ENCODE assay signal across 10 cellular contexts in the genomic region with DNA sequence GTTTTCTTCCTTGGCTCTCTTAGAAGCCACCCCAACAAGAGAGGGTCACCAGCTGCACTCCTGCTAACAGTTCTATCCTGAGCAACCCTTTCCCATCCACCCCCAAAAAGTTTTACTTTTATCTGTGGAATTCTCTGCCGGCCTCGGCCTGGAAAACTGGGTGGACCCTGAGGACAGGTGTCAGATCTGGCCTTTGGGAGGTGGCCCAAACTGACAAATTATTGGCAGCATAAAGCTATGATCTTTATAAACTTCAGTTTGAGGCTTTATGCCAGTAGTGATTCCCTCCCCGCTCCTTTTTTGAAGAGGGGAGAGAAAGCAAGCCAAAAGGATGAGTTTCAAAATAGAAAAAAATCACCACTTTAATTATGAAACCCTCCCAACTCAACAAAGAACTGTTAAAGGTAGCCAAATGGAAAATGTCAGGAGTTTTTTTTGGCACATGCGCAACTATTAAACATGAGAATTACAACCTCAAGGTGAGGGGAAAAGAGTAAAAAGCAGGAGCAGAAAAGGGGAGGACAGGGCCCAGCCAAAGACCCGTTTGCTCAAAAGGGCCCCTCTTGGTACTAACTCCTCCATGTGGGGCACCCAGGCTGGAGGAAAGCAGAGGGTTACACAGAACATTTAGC. TPM values are rescaled to one million over a fixed set of nuclear protein-coding genes. Genes with fewer than 3 reads are reported as not detected.
DNase-seq lines count a peak whose midpoint lies in the region; ATAC-seq, FAIRE-seq and TF ChIP-seq lines count a peak whose summit lies in the region.
"Had no signal": no experiment of that assay in that cellular context is flagged by ENCODE, and none has a peak within 500 bp of the region (broad histone marks: within the 10 kb centered on the region; RNA-seq: fewer than 3 reads in every experiment).

No MANE protein-coding gene starts in this region.

- H3K4me1 ChIP-seq in right lobe of liver = peaks cover 0 to 51% (median 19%) of the 10 kb centered on the region in 4 donors
- H3K4me1 ChIP-seq in HepG2 (ENCODE audit: insufficient read depth, low read length) = peaks cover 63% of the 10 kb centered on the region
- peaks cover 5 to 28% of the 10 kb centered on the region in 2 donors for H3K4me1 ChIP-seq in aorta (ENCODE audit: control insufficient read depth in 1 of 2, insufficient read depth in 2 of 2, low read length in 2 of 2)
- H3K4me1 ChIP-seq: SJCRH30 had no signal

- H3K9ac ChIP-seq in HepG2 (ENCODE audit: insufficient read depth, low read depth, low read length) = no peak overlapping the region

- TF ChIP-seq EP300 in HepG2 (IDR thresholded peaks at IDR 0.05; ENCODE audit: low read depth in 2 of 2, low read length in 2 of 2) (no peak), HepG2 (CRISPR knock-in tag; IDR thresholded peaks at IDR 0.05; ENCODE audit: borderline replicate concordance) (no peak)

- peak overlapping the region; percentile 32 for H3K4me3 Mint-ChIP-seq in activated CD8-positive, alpha-beta T cell treated with anti-CD3 and anti-CD28 coated beads, Interleukin-2, amount 10 ng/mL, durations not matched to agents 7 days and 5 days
- H3K4me3 Mint-ChIP-seq in mesothelial cell of epicardium = no peak overlapping the region

- CTCF ChIA-PET in HepG2 (lab: Yijun Ruan, JAX; ENCODE audit: low intra/inter-chr PET ratio, low total read pairs) = no interaction called here
- CTCF ChIA-PET in activated CD8-positive, alpha-beta T cell treated with anti-CD3 and anti-CD28 coated beads, Interleukin-2, amount 10 ng/mL, durations not matched to agents 7 days and 5 days (lab: Charles Lee) = interaction anchor here (0.8 to 1.4 kb wide), 4 partner anchors 12 to 326 kb away, joined by 3 read pairs; no protein-coding TSS in a partner anchor

- H3K27me3 ChIP-seq in right lobe of liver = no peaks in the 10 kb centered on the region
- H3K27me3 ChIP-seq in HepG2 (ENCODE audit: control insufficient read depth in 1 of 2, insufficient read depth in 2 of 2, low read length in 2 of 2) = no peaks in the 10 kb centered on the region
- no peaks in the 10 kb centered on the region for H3K27me3 ChIP-seq in aorta (ENCODE audit: control insufficient read depth in 1 of 2, insufficient read depth in 2 of 2, low read length in 1 of 2)
- H3K27me3 ChIP-seq: SJCRH30 had no signal

- H3K9me3 ChIP-seq in right lobe of liver (no peaks in the 10 kb centered on the region), HepG2 (ENCODE audit: low read length) (no peaks in the 10 kb centered on the region), aorta (ENCODE audit: control insufficient read depth, low read length) (no peaks in the 10 kb centered on the region)
- H3K9me3 ChIP-seq: SJCRH30 had no signal

- no peak for TF ChIP-seq RAD21 in HepG2 (CRISPR knock-in tag; IDR thresholded peaks at IDR 0.05)

- H3K27ac ChIP-seq in right lobe of liver (peak overlapping the region in 1 of 3 donors; percentile 7), HepG2 (ENCODE audit: extremely low read length, insufficient read depth, low read length) (no peak overlapping the region), aorta (ENCODE audit: low read depth in 1 of 2, low read length in 2 of 2) (peak overlapping the region; percentile 30 to 39)
- H3K27ac ChIP-seq: SJCRH30 had no signal

- in situ Hi-C loops in HepG2 (cut with HindIII; ENCODE audit: extremely low pct_ligation_motif_present, low pct_unique_long_range_greater_than_20kb) = no loop called here

- POLR2A ChIA-PET in HepG2 (lab: Yijun Ruan, JAX) = no interaction called here
- POLR2A ChIA-PET in activated CD8-positive, alpha-beta T cell treated with anti-CD3 and anti-CD28 coated beads, Interleukin-2, amount 10 ng/mL, durations not matched to agents 7 days and 5 days (lab: Charles Lee) = no interaction called here

- peaks cover 12% of the 10 kb centered on the region for H4K20me1 ChIP-seq in HepG2 (ENCODE audit: insufficient read depth, low read length)

- intact Hi-C loops in right lobe of liver (cut with DNase I) = no loop called here
- intact Hi-C loops in HepG2 (cut with micrococcal nuclease; ENCODE audit: unreplicated experiment) = no loop called here
- intact Hi-C loops in aorta (cut with DNase I) = no loop called here

- peaks cover 5% of the 10 kb centered on the region for H3K36me3 Mint-ChIP-seq in activated CD8-positive, alpha-beta T cell treated with anti-CD3 and anti-CD28 coated beads, Interleukin-2, amount 10 ng/mL, durations not matched to agents 7 days and 5 days (ENCODE audit: low read depth)
- H3K36me3 Mint-ChIP-seq in mesothelial cell of epicardium = no peaks in the 10 kb centered on the region

- no peaks in the 10 kb centered on the region for H3K9me3 Mint-ChIP-seq in activated CD8-positive, alpha-beta T cell treated with anti-CD3 and anti-CD28 coated beads, Interleukin-2, amount 10 ng/mL, durations not matched to agents 7 days and 5 days (ENCODE audit: insufficient read depth)
- no peaks in the 10 kb centered on the region for H3K9me3 Mint-ChIP-seq in mesothelial cell of epicardium

- no peak overlapping the region for H2AFZ ChIP-seq in HepG2 (ENCODE audit: low read length)

- H3K27ac Mint-ChIP-seq in activated CD8-positive, alpha-beta T cell treated with anti-CD3 and anti-CD28 coated beads, Interleukin-2, amount 10 ng/mL, durations not matched to agents 7 days and 5 days = peak overlapping the region; percentile 71
- H3K27ac Mint-ChIP-seq in mesothelial cell of epicardium = peak overlapping the region; percentile 44

- FAIRE-seq in HepG2 (lab: Jason Lieb, UNC) = no peak

- no peaks in the 10 kb centered on the region for H3K27me3 Mint-ChIP-seq in activated CD8-positive, alpha-beta T cell treated with anti-CD3 and anti-CD28 coated beads, Interleukin-2, amount 10 ng/mL, durations not matched to agents 7 days and 5 days (ENCODE audit: low read depth)
- H3K27me3 Mint-ChIP-seq in mesothelial cell of epicardium (ENCODE audit: low read depth) = no peaks in the 10 kb centered on the region

- H3K4me3 ChIP-seq in right lobe of liver (no peak overlapping the region), HepG2 (replicated peaks in 1 of 3; ENCODE audit: insufficient read depth in 1 of 3, low read depth in 2 of 3, low read length in 3 of 3) (no peak overlapping the region), aorta (ENCODE audit: low read length in 2 of 2) (no peak overlapping the region)
- H3K4me3 ChIP-seq: SJCRH30 had no signal

- H3K4me1 Mint-ChIP-seq in activated CD8-positive, alpha-beta T cell treated with anti-CD3 and anti-CD28 coated beads, Interleukin-2, amount 10 ng/mL, durations not matched to agents 7 days and 5 days (ENCODE audit: low read depth) = peaks cover 54% of the 10 kb centered on the region
- peaks cover 31% of the 10 kb centered on the region for H3K4me1 Mint-ChIP-seq in mesothelial cell of epicardium

- peaks cover 87% of the 10 kb centered on the region for H3K79me2 ChIP-seq in HepG2 (ENCODE audit: insufficient read depth, low read length)

- TF ChIP-seq CTCF in right lobe of liver (IDR thresholded peaks at IDR 0.05) (no peak), HepG2 (CRISPR knock-in tag; IDR thresholded peaks at IDR 0.05) (no peak), mesothelial cell of epicardium (IDR thresholded peaks at IDR 0.05; ENCODE audit: unreplicated experiment) (no peak)

- TF ChIP-seq POLR2A in right lobe of liver (IDR thresholded peaks at IDR 0.05) (no peak), HepG2 (IDR thresholded peaks at IDR 0.05; ENCODE audit: insufficient read depth in 1 of 2, low read depth in 2 of 2, low read length in 2 of 2) (no peak)

- no peak overlapping the region for H3K4me2 ChIP-seq in HepG2 (ENCODE audit: low read depth, low read length)

- BruUV-seq in HepG2 (replicated peaks; lab: Mats Ljungman, UMichigan) = no TSS peak

- 27% methylated on average over 5 of the region's 5 CpGs for WGBS in right lobe of liver (ENCODE audit: insufficient coverage, low coverage, low lambda C conversion rate, missing lambda C conversion rate)
- 86% methylated on average over 5 of the region's 5 CpGs for WGBS in HepG2 (ENCODE audit: low lambda C conversion rate)
- 28 to 29% methylated on average over 5 of the region's 5 CpGs for WGBS in aorta, 2 donors

- ATAC-seq in right lobe of liver = peak; percentile 18 to 50 (median 28)
- no peak for ATAC-seq in HepG2
- no peak for ATAC-seq in activated CD8-positive, alpha-beta T cell treated with anti-CD3 and anti-CD28 coated beads, Interleukin-2, amount 10 ng/mL, durations not matched to agents 7 days and 5 days
- ATAC-seq in aorta (ENCODE audit: low FRiP score) = no peak
- no peak for ATAC-seq in HG02610 (IDR thresholded peaks at IDR 0.05; ENCODE audit: unreplicated experiment)

- DNase-seq in right lobe of liver (peak in 1 of 3 donors; percentile 50), HepG2 (ENCODE audit: low spot score) (no peak), mesothelial cell of epicardium (ENCODE audit: low spot score in 2 of 2, unreplicated experiment in 2 of 2) (no peak), aorta (no peak), SIG-M5 treated with dmso at 0.1 percent for 504 hours (lab: John Stamatoyannopoulos, UW; ENCODE audit: unreplicated experiment) (no peak), HuH-7 (ENCODE audit: low spot score) (no peak)
- no peak for DNase-seq in activated CD8-positive, alpha-beta T cell treated with anti-CD3 and anti-CD28 coated beads, Interleukin-2, amount 10 ng/mL, durations not matched to agents 7 days and 5 days
- DNase-seq: NCI-H226, SJCRH30 had no signal

- H3K36me3 ChIP-seq in right lobe of liver = no peaks in the 10 kb centered on the region
- H3K36me3 ChIP-seq in HepG2 (replicated peaks in 1 of 2; ENCODE audit: control insufficient read depth in 1 of 2, insufficient read depth in 2 of 2, low read length in 2 of 2) = no peaks in the 10 kb centered on the region; a peak in 1 of 5 replicates
- no peaks in the 10 kb centered on the region for H3K36me3 ChIP-seq in aorta (ENCODE audit: control insufficient read depth in 1 of 2, insufficient read depth in 2 of 2, low read length in 1 of 2)
- H3K36me3 ChIP-seq: SJCRH30 had no signal

RNA-seq across cellular contexts. Expression of a gene that starts 49.5 kb away (rescaled TPM):
- 10 to 100 TPM; 19.9 to 35.9 (median 28.4) TPM for total RNA-seq in right lobe of liver
- total RNA-seq in HepG2 (2016; rRNA removed; fragmentation: Illumina TruSeq; extraction: Trizol) = 53.6 and 78.0 TPM in 2 replicates
- 13.9 and 16.6 TPM in 2 replicates for total RNA-seq in HepG2 (2016; cell fraction: cytosol; rRNA removed; fragmentation: Illumina TruSeq; extraction: Trizol; ENCODE audit: low read depth)
- total RNA-seq in HepG2 (2016; cell fraction: insoluble cytoplasmic fraction; rRNA removed; fragmentation: Illumina TruSeq; extraction: Trizol) = 52.4 and 73.5 TPM in 2 replicates
- total RNA-seq in HepG2 (2016; cell fraction: membrane; rRNA removed; fragmentation: Illumina TruSeq; extraction: Trizol) = 54.3 and 57.1 TPM in 2 replicates
- 37.5 and 42.2 TPM in 2 replicates for total RNA-seq in HepG2 (2016; cell fraction: nucleus; rRNA removed; fragmentation: Illumina TruSeq; extraction: Trizol)
- 31.7 and 33.6 TPM in 2 replicates for polyA plus RNA-seq in HepG2 (2011; rRNA removed)
- 25.6 and 34.6 TPM in 2 replicates for polyA plus RNA-seq in HepG2 (2011; cell fraction: cytosol; rRNA removed)
- polyA plus RNA-seq in HepG2 (2011; cell fraction: nucleus; rRNA removed) = 16.7 and 20.7 TPM in 2 replicates
- 26.7 and 31.9 TPM in 2 replicates for polyA plus RNA-seq in HepG2 (2012)
- 5.1 and 5.2 TPM in 2 replicates for polyA plus RNA-seq in HepG2 (2016; cell fraction: cytosol; fragmentation: Illumina TruSeq; extraction: Trizol; ENCODE audit: low read depth)
- polyA plus RNA-seq in HepG2 (2016; cell fraction: insoluble cytoplasmic fraction; fragmentation: Illumina TruSeq; extraction: Trizol; ENCODE audit: low read depth) = 49.8 and 50.1 TPM in 2 replicates
- 19.6 and 21.6 TPM in 2 replicates for polyA plus RNA-seq in HepG2 (2016; cell fraction: membrane; fragmentation: Illumina TruSeq; extraction: Trizol; ENCODE audit: low read depth)
- polyA plus RNA-seq in HepG2 (2016; cell fraction: nucleus; fragmentation: Illumina TruSeq; extraction: Trizol; ENCODE audit: insufficient read depth, low read depth) = 22.7 and 23.9 TPM in 2 replicates
- polyA minus RNA-seq in HepG2 (2011; rRNA and poly(A)+ RNA removed; ENCODE audit: low replicate concordance) = 103 and 117 TPM in 2 replicates
- 41.9 and 50.8 TPM in 2 replicates for polyA minus RNA-seq in HepG2 (2011; cell fraction: cytosol; rRNA and poly(A)+ RNA removed)
- 52.0 and 58.4 TPM in 2 replicates for polyA minus RNA-seq in HepG2 (2011; cell fraction: nucleus; rRNA and poly(A)+ RNA removed)
- 10 to 100 TPM; 26.3 to 27.1 TPM for total RNA-seq in activated CD8-positive, alpha-beta T cell treated with anti-CD3 and anti-CD28 coated beads, Interleukin-2, amount 10 ng/mL, durations not matched to agents 7 days and 5 days
- 62.1 to 64.4 TPM (median 64.1 TPM) in 3 replicates for total RNA-seq in mesothelial cell of epicardium
- total RNA-seq in aorta = 10 to 100 TPM; 63.1 to 64.0 TPM
- polyA plus RNA-seq in aorta = 10 to 100 TPM; 13.5 to 18.7 TPM

Comparison
In these comparisons a context has a peak if more than half of its experiments do, and no peak if none do; other contexts are left out.
1. ATAC-seq: peak in right lobe of liver (4 of 4); none in HepG2 (single experiment), activated CD8-positive, alpha-beta T cell treated with anti-CD3 and anti-CD28 coated beads, Interleukin-2, amount 10 ng/mL, durations not matched to agents 7 days and 5 days (single experiment), aorta (single experiment) and HG02610 (single experiment).